Comparison of ENCODE assay signal across 8 cellular contexts in the genomic region with DNA sequence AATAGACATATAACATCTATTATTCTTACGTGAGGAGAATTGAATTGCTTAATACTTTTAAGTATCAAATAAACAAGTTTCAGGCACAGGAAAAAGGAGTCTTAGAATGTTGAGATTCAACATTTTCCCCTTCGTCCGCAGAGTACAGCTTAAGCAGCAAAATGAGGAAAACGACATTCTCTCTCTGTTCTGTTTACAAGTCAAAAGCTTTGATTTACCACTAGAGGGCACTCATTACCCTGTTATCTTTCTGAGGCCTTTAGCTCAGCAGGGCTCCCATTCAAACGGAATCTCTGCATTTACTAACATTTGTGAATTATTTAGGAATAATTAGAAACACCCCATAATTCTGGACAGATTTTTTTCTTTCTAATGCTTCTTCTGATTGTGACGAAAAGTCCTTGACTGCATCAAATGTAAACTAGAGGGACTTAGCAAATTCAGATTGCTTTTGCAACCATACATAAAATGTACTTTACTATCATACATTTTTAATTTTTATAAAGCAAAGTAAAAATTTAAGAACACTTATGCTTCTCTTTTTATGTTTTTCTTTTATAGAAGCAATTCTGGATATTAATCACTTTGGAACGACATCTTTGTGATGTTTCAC.
DNase-seq lines count a peak whose midpoint lies in the region; ATAC-seq, FAIRE-seq and TF ChIP-seq lines count a peak whose summit lies in the region.

No MANE protein-coding gene starts in this region.

- POLR2A ChIA-PET in Caco-2 (lab: Charles Lee) = interaction anchor here (0.6 kb wide), 1 partner anchor 362 kb away, joined by 3 read pairs; no protein-coding TSS in a partner anchor

- no peaks in the 10 kb centered on the region for H3K36me3 Mint-ChIP-seq in Caco-2 (ENCODE audit: insufficient read depth, unreplicated experiment)
- no peaks in the 10 kb centered on the region for H3K36me3 Mint-ChIP-seq in progenitor cell of endocrine pancreas (ENCODE audit: insufficient read depth)
- H3K36me3 Mint-ChIP-seq in activated T-helper 1 cell treated with anti-CD3 and anti-CD28 coated beads, Interleukin-12 subunit alpha, Interleukin-12 subunit beta, Interleukin-2, Interleukin-4 antibody, amounts not matched to agents 30 ng/mL and 10 ng/mL and 1 ng/mL, durations not matched to agents 14 hours and 24 hours and 36 hours (ENCODE audit: low read depth) = no peaks in the 10 kb centered on the region

- FAIRE-seq in TTC549 (lab: Jason Lieb, UNC) = peak; percentile 92

- DNase-seq in Caco-2 (peak in 1 of 2 experiments; percentile 66), NCI-H2029 treated with DMSO at 0.1 percent for 48 hours (lab: John Stamatoyannopoulos, UW) (peak; percentile 73), foreskin keratinocyte (peak in 1 of 2 donors; percentile 56), progenitor cell of endocrine pancreas (ENCODE audit: low spot score, unreplicated experiment) (no peak)
- DNase-seq in activated T-helper 1 cell treated with anti-CD3 and anti-CD28 coated beads, Interleukin-12 subunit alpha, Interleukin-12 subunit beta, Interleukin-2, Interleukin-4 antibody, amounts not matched to agents 30 ng/mL and 10 ng/mL and 1 ng/mL, durations not matched to agents 14 hours and 24 hours and 36 hours (ENCODE audit: low spot score) = no peak

- ATAC-seq in GM18909 (IDR thresholded peaks at IDR 0.05; ENCODE audit: poor library complexity, unreplicated experiment) = peak; percentile 88
- peak; percentile 86 for ATAC-seq in HG03095 (IDR thresholded peaks at IDR 0.05; ENCODE audit: unreplicated experiment)
- ATAC-seq in foreskin keratinocyte = peak; percentile 77

- H3K4me3 ChIP-seq in Caco-2 (ENCODE audit: low read depth, low read length) = no peak overlapping the region

- intact Hi-C loops in Caco-2 (cut with micrococcal nuclease; ENCODE audit: unreplicated experiment) = loop anchor here (1.0 to 10.0 kb wide), 10 partner anchors 48 to 1052 kb away; no protein-coding TSS in a partner anchor
- intact Hi-C loops in activated T-helper 1 cell treated with anti-CD3 and anti-CD28 coated beads, Interleukin-12 subunit alpha, Interleukin-12 subunit beta, Interleukin-2, Interleukin-4 antibody, amounts not matched to agents 30 ng/mL and 10 ng/mL and 1 ng/mL, durations not matched to agents 14 hours and 24 hours and 36 hours (cut with micrococcal nuclease) = loop anchor here (5.0 kb wide), 1 partner anchor 678 kb away; no protein-coding TSS in a partner anchor

- H3K9me3 Mint-ChIP-seq in Caco-2 (ENCODE audit: unreplicated experiment) = no peaks in the 10 kb centered on the region
- H3K9me3 Mint-ChIP-seq in progenitor cell of endocrine pancreas (ENCODE audit: low read depth) = no peaks in the 10 kb centered on the region
- no peaks in the 10 kb centered on the region for H3K9me3 Mint-ChIP-seq in activated T-helper 1 cell treated with anti-CD3 and anti-CD28 coated beads, Interleukin-12 subunit alpha, Interleukin-12 subunit beta, Interleukin-2, Interleukin-4 antibody, amounts not matched to agents 30 ng/mL and 10 ng/mL and 1 ng/mL, durations not matched to agents 14 hours and 24 hours and 36 hours

- no peak overlapping the region for H3K4me3 Mint-ChIP-seq in Caco-2 (ENCODE audit: unreplicated experiment)
- H3K4me3 Mint-ChIP-seq in progenitor cell of endocrine pancreas (ENCODE audit: low read depth) = no peak overlapping the region
- H3K4me3 Mint-ChIP-seq in activated T-helper 1 cell treated with anti-CD3 and anti-CD28 coated beads, Interleukin-12 subunit alpha, Interleukin-12 subunit beta, Interleukin-2, Interleukin-4 antibody, amounts not matched to agents 30 ng/mL and 10 ng/mL and 1 ng/mL, durations not matched to agents 14 hours and 24 hours and 36 hours = no peak overlapping the region

- CTCF ChIA-PET in Caco-2 (lab: Charles Lee) = interaction anchor here (0.6 to 4.6 kb wide), 29 partner anchors 16 to 804 kb away, joined by 3 to 75 read pairs (median 6); no protein-coding TSS in a partner anchor

- H3K9me3 ChIP-seq in Caco-2 = no peaks in the 10 kb centered on the region

- H3K27ac Mint-ChIP-seq in Caco-2 (ENCODE audit: unreplicated experiment) = no peak overlapping the region
- H3K27ac Mint-ChIP-seq in progenitor cell of endocrine pancreas = no peak overlapping the region
- no peak overlapping the region for H3K27ac Mint-ChIP-seq in activated T-helper 1 cell treated with anti-CD3 and anti-CD28 coated beads, Interleukin-12 subunit alpha, Interleukin-12 subunit beta, Interleukin-2, Interleukin-4 antibody, amounts not matched to agents 30 ng/mL and 10 ng/mL and 1 ng/mL, durations not matched to agents 14 hours and 24 hours and 36 hours

- H3K27me3 ChIP-seq in Caco-2 (replicated peaks; ENCODE audit: control insufficient read depth, insufficient read depth, low read length) (no peaks in the 10 kb centered on the region; the same call in 1 of the 2 replicates), foreskin keratinocyte (peaks cover 22% of the 10 kb centered on the region)

- no peak overlapping the region for H3K27ac ChIP-seq in foreskin keratinocyte

- H3K4me1 Mint-ChIP-seq in Caco-2 (ENCODE audit: low read depth, unreplicated experiment) (no peaks in the 10 kb centered on the region), progenitor cell of endocrine pancreas (ENCODE audit: low read depth) (peaks cover 3% of the 10 kb centered on the region)
- H3K4me1 Mint-ChIP-seq in activated T-helper 1 cell treated with anti-CD3 and anti-CD28 coated beads, Interleukin-12 subunit alpha, Interleukin-12 subunit beta, Interleukin-2, Interleukin-4 antibody, amounts not matched to agents 30 ng/mL and 10 ng/mL and 1 ng/mL, durations not matched to agents 14 hours and 24 hours and 36 hours (ENCODE audit: low read depth) = no peaks in the 10 kb centered on the region

- no TSS peak for BruUV-seq in Caco-2 (replicated peaks; lab: Mats Ljungman, UMichigan)

- no peaks in the 10 kb centered on the region for H3K36me3 ChIP-seq in Caco-2 (ENCODE audit: control insufficient read depth, insufficient read depth, low read length)

- H3K4me1 ChIP-seq in Caco-2 (peaks cover 6% of the 10 kb centered on the region), foreskin keratinocyte (no peaks in the 10 kb centered on the region)

- H3K27me3 Mint-ChIP-seq in Caco-2 (ENCODE audit: insufficient read depth, unreplicated experiment) = peaks cover 12% of the 10 kb centered on the region
- peaks cover 3% of the 10 kb centered on the region for H3K27me3 Mint-ChIP-seq in progenitor cell of endocrine pancreas
- H3K27me3 Mint-ChIP-seq in activated T-helper 1 cell treated with anti-CD3 and anti-CD28 coated beads, Interleukin-12 subunit alpha, Interleukin-12 subunit beta, Interleukin-2, Interleukin-4 antibody, amounts not matched to agents 30 ng/mL and 10 ng/mL and 1 ng/mL, durations not matched to agents 14 hours and 24 hours and 36 hours (ENCODE audit: insufficient read depth) = peaks cover 8% of the 10 kb centered on the region

- TF ChIP-seq CTCF in Caco-2 (IDR thresholded peaks at IDR 0.05; ENCODE audit: insufficient read depth in 1 of 2, low read depth in 1 of 2, low read length in 1 of 2, severe bottlenecking in 1 of 2, unreplicated experiment in 1 of 2) = peak; percentile 84 to 96
- TF ChIP-seq CTCF in foreskin keratinocyte (conservative IDR thresholded peaks at IDR 0.05) = peak; percentile 85
- peak; percentile 81 for TF ChIP-seq CTCF in progenitor cell of endocrine pancreas (IDR thresholded peaks at IDR 0.05; ENCODE audit: unreplicated experiment)
